8 cellular contexts compared by ENCODE assay signal in the genomic region with DNA sequence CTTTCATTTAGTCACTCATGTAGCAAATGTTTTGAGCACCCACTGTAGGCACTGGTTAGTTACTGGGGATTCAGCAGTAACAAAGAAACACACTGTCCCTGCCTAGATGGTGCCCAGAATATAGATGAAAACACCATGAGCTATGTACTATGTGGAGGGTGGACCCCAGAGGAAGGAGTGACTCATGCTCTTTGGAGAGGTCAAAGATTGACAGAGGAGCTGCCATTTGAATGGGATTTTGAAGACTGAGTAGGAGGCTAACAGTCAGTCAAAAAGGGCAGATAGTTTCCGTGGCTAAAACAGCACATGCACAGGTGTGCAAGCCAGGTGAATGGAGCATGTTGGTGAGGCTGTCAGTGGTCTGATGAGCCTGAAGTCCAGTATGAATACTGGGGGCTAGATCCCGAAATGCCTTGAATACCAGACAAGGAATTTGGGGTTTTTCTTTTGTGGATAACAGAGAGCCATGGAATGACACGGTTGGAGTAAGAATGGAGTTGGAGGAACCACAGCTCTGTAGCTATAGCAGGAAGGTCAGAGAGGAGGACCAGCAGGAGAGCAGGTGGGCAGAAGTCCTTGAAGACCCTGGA. TPM values are rescaled to one million over a fixed set of nuclear protein-coding genes. Genes with fewer than 3 reads are reported as not detected.
DNase-seq lines count a peak whose midpoint lies in the region; ATAC-seq lines count a peak whose summit lies in the region.

No MANE protein-coding gene starts in this region.

- POLR2A ChIA-PET in naive thymus-derived CD8-positive, alpha-beta T cell (lab: Charles Lee): interaction anchor here (1.2 to 9.3 kb wide), 9 partner anchors 14 to 205 kb away, joined by 3 to 167 read pairs (median 11); a partner anchor contains a TSS

- H3K9me3 Mint-ChIP-seq in naive thymus-derived CD8-positive, alpha-beta T cell: peaks cover 0 to 13% (median 3%) of the 10 kb centered on the region in 9 donors

- in situ Hi-C loops in KBM-7 (cut with MboI; ENCODE audit: low pct_unique_long_range_greater_than_20kb, low sequenced_read_pairs): no loop called here

- peak overlapping the region; percentile 35 to 99 (median 78) for H3K4me3 Mint-ChIP-seq in naive thymus-derived CD8-positive, alpha-beta T cell

- peak overlapping the region; percentile 87 to 100 (median 94) for H3K27ac Mint-ChIP-seq in naive thymus-derived CD8-positive, alpha-beta T cell

- ATAC-seq in HG03342 (IDR thresholded peaks at IDR 0.05; ENCODE audit: unreplicated experiment) (peak; percentile 40), left ventricle myocardium superior (no peak)
- peak; percentile 55 to 63 for ATAC-seq in naive thymus-derived CD8-positive, alpha-beta T cell

- DNase-seq in activated CD8-positive, alpha-beta memory T cell treated with anti-CD3 and anti-CD28 coated beads for 24 hours: peak; percentile 74
- DNase-seq in activated CD8-positive, alpha-beta memory T cell treated with anti-CD3 and anti-CD28 coated beads, Interleukin-2, amount 50 U/mL, for 48 hours: no peak
- DNase-seq in activated T-cell treated with anti-CD3 and anti-CD28 coated beads, Interleukin-2, amount 50 U/mL, for 1 hour: peak; percentile 36
- DNase-seq in naive thymus-derived CD8-positive, alpha-beta T cell: peak in 3 of 10 donors; percentile 19 to 33 (median 26)
- DNase-seq in left ventricle myocardium superior: no peak
- no peak for DNase-seq in AML-193 (lab: John Stamatoyannopoulos, UW)
- no peak for DNase-seq in KBM-7

- no peaks in the 10 kb centered on the region for H3K27me3 Mint-ChIP-seq in naive thymus-derived CD8-positive, alpha-beta T cell

- intact Hi-C loops in left ventricle myocardium superior (cut with micrococcal nuclease): no loop called here

- peaks cover 41 to 94% (median 82%) of the 10 kb centered on the region in 4 donors for H3K4me1 Mint-ChIP-seq in naive thymus-derived CD8-positive, alpha-beta T cell

- H3K36me3 Mint-ChIP-seq in naive thymus-derived CD8-positive, alpha-beta T cell: peaks cover 14 to 39% (median 37%) of the 10 kb centered on the region in 3 donors

RNA-seq across cellular contexts. Expression of a gene that starts 6.1 kb away (rescaled TPM):
- total RNA-seq in naive thymus-derived CD8-positive, alpha-beta T cell: 10 to 100 TPM; 29.3 to 29.4 TPM
- polyA plus RNA-seq in naive thymus-derived CD8-positive, alpha-beta T cell: 10 to 100 TPM; 26.5 to 47.1 (median 33.9) TPM
- 0.07 TPM for total RNA-seq in left ventricle myocardium superior

Comparison
In these comparisons a context has a peak if more than half of its experiments do, and no peak if none do; other contexts are left out.
1. DNase-seq: peak in activated CD8-positive, alpha-beta memory T cell treated with anti-CD3 and anti-CD28 coated beads for 24 hours (single experiment) and activated T-cell treated with anti-CD3 and anti-CD28 coated beads, Interleukin-2, amount 50 U/mL, for 1 hour (single experiment); none in activated CD8-positive, alpha-beta memory T cell treated with anti-CD3 and anti-CD28 coated beads, Interleukin-2, amount 50 U/mL, for 48 hours (single experiment), left ventricle myocardium superior (single experiment), AML-193 (0 of 2) and KBM-7 (single experiment).
2. RNA of a gene that starts 6.1 kb away (total RNA-seq): 29.3 to 29.4 TPM in naive thymus-derived CD8-positive, alpha-beta T cell; 0.07 TPM in left ventricle myocardium superior (single experiment); every median in the first group is over 10 times any median in the second.